In the genomic region with DNA sequence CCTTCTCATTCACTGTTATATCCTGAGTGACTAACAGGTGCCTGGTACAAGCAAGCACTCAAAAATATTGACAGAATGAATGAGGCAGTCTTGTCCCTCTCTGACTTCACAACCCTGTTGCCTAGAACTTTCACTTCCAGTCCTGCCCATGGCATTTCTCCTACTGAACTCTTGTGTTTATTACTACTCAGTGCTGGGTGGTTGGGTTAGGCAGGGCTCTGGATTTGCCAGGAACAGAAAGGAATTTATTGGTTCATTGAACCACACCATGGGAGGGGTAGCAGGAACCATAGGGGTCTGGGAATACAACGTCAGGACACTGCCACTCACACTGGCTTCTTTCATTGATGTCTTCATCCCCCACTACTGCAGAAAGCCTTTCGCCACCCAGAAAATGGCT, we compare ENCODE assay signal across 14 cellular contexts. TPM values are rescaled to one million over a fixed set of nuclear protein-coding genes. Genes with fewer than 3 reads are reported as not detected.
DNase-seq lines count a peak whose midpoint lies in the region; ATAC-seq, FAIRE-seq and TF ChIP-seq lines count a peak whose summit lies in the region.
"Had no signal": no experiment of that assay in that cellular context is flagged by ENCODE, and none has a peak within 500 bp of the region (broad histone marks: within the 10 kb centered on the region; RNA-seq: fewer than 3 reads in every experiment).

No MANE protein-coding gene starts in this region.

- no peak overlapping the region for H3K4me3 ChIP-seq in PC-3 (ENCODE audit: low read length)
- H3K4me3 ChIP-seq in esophagus (ENCODE audit: low read depth in 1 of 2, low read length in 2 of 2): no peak overlapping the region
- H3K4me3 ChIP-seq in pancreas: no peak overlapping the region
- H3K4me3 ChIP-seq: BLaER1 treated with 17β-estradiol and CSF1 and Interleukin-3, amounts not matched to agents 10 nM and 100 nM had no signal

- H3K4me1 ChIP-seq in PC-3 (ENCODE audit: insufficient read depth, low read length) (peaks cover 63% of the 10 kb centered on the region), esophagus (ENCODE audit: control insufficient read depth in 2 of 2, insufficient read depth in 2 of 2, low read length in 1 of 2) (peaks cover 7 to 12% of the 10 kb centered on the region in 2 donors), pancreas (peaks cover 45 to 48% (median 48%) of the 10 kb centered on the region in 3 donors)

- H3K27me3 ChIP-seq in PC-3 (ENCODE audit: low read length): no peaks in the 10 kb centered on the region
- no peaks in the 10 kb centered on the region for H3K27me3 ChIP-seq in esophagus (ENCODE audit: control insufficient read depth in 1 of 2, insufficient read depth in 2 of 2, low read length in 2 of 2)
- H3K27me3 ChIP-seq in pancreas: no peaks in the 10 kb centered on the region
- H3K27me3 ChIP-seq: BLaER1 treated with 17β-estradiol and CSF1 and Interleukin-3, amounts not matched to agents 10 nM and 100 nM had no signal

- H3K4me2 ChIP-seq in PC-3 (ENCODE audit: low read length): peak overlapping the region; percentile 77

- no peak for FAIRE-seq in pancreas (lab: Jason Lieb, UNC)
- FAIRE-seq: endometrium, H54 had no signal

- H3K9me2 ChIP-seq in PC-3 (replicated peaks; ENCODE audit: low read length): no peaks in the 10 kb centered on the region

- peak; percentile 5 for ATAC-seq in PC-3
- no peak for ATAC-seq in pancreas
- ATAC-seq in GM21619 (IDR thresholded peaks at IDR 0.05; ENCODE audit: unreplicated experiment): no peak
- ATAC-seq: activated CD8-positive, alpha-beta T cell treated with anti-CD3 and anti-CD28 coated beads, Interleukin-2, amount 10 ng/mL, durations not matched to agents 7 days and 5 days had no signal

- H3F3A ChIP-seq in PC-3 (ENCODE audit: low read length, unreplicated experiment): peaks cover 5% of the 10 kb centered on the region

- no peak overlapping the region for H2AFZ ChIP-seq in PC-3 (ENCODE audit: low read length)

- POLR2A ChIA-PET in PC-3 (lab: Charles Lee; ENCODE audit: unreplicated experiment): no interaction called here

- WGBS in esophagus, 2 donors: 74 to 79% methylated on average over 2 of the region's 2 CpGs
- 73 to 82% methylated on average over 2 of the region's 2 CpGs for WGBS in pancreas, 2 donors

- H4K20me1 ChIP-seq in PC-3 (ENCODE audit: low read length): no peaks in the 10 kb centered on the region
- H4K20me1 ChIP-seq: BLaER1 treated with 17β-estradiol and CSF1 and Interleukin-3, amounts not matched to agents 10 nM and 100 nM had no signal

- H3K79me2 ChIP-seq in PC-3 (ENCODE audit: low read length): no peaks in the 10 kb centered on the region

- peak; percentile 68 for DNase-seq in CD1c-positive myeloid dendritic cell (ENCODE audit: extremely low spot score)
- DNase-seq in PC-3: peak; percentile 60
- no peak for DNase-seq in pancreas
- DNase-seq in hepatic stellate cell (ENCODE audit: low spot score): no peak
- no peak for DNase-seq in activated gamma-delta T cell (lab: John Stamatoyannopoulos, UW)
- DNase-seq in retina: no peak
- DNase-seq: activated CD8-positive, alpha-beta T cell treated with anti-CD3 and anti-CD28 coated beads, Interleukin-2, amount 10 ng/mL, durations not matched to agents 7 days and 5 days; NCI-H510A; stimulated activated CD4-positive, alpha-beta T cell treated with anti-CD3 and anti-CD28 coated beads, Interleukin-2, amount 100 ng/mL, for 48 hours had no signal

- BruUV-seq in PC-3 (replicated peaks; lab: Mats Ljungman, UMichigan): no TSS peak

- H3K36me3 ChIP-seq in PC-3 (ENCODE audit: low read depth, low read length) (no peaks in the 10 kb centered on the region), esophagus (ENCODE audit: control insufficient read depth in 2 of 2, insufficient read depth in 2 of 2, low read length in 1 of 2) (no peaks in the 10 kb centered on the region), pancreas (no peaks in the 10 kb centered on the region)
- H3K36me3 ChIP-seq: BLaER1 treated with 17β-estradiol and CSF1 and Interleukin-3, amounts not matched to agents 10 nM and 100 nM had no signal

- intact Hi-C loops in PC-3 (cut with micrococcal nuclease): no loop called here
- intact Hi-C loops in pancreas (cut with DNase I): no loop called here

- no peaks in the 10 kb centered on the region for H3K9me3 ChIP-seq in PC-3 (ENCODE audit: low read length)
- no peaks in the 10 kb centered on the region for H3K9me3 ChIP-seq in esophagus (ENCODE audit: control insufficient read depth in 2 of 2, insufficient read depth in 1 of 2, low read depth in 1 of 2, low read length in 1 of 2)
- H3K9me3 ChIP-seq in pancreas: no peaks in the 10 kb centered on the region
- H3K9me3 ChIP-seq: BLaER1 treated with 17β-estradiol and CSF1 and Interleukin-3, amounts not matched to agents 10 nM and 100 nM had no signal

- TF ChIP-seq CTCF in PC-3 (conservative IDR thresholded peaks at IDR 0.05; ENCODE audit: low read depth, low read length) (no peak), pancreas (IDR thresholded peaks at IDR 0.05) (no peak)

- peak overlapping the region; percentile 94 for H3K9ac ChIP-seq in PC-3 (ENCODE audit: low read length)

- H3K27ac ChIP-seq in PC-3 (ENCODE audit: low read length): peak overlapping the region; percentile 99
- H3K27ac ChIP-seq in esophagus (ENCODE audit: low read depth in 2 of 2, low read length in 1 of 2): peak overlapping the region; percentile 90 to 98
- H3K27ac ChIP-seq in pancreas: peak overlapping the region; percentile 47 to 88 (median 71)

- CTCF ChIA-PET in PC-3 (lab: Charles Lee): interaction anchor here (0.5 kb wide), 1 partner anchor 56 kb away, joined by 3 read pairs; no protein-coding TSS in a partner anchor

RNA-seq across cellular contexts. Expression of a gene that starts 41.9 kb away (rescaled TPM):
- total RNA-seq in PC-3 (2014; rRNA removed): 114 and 175 TPM in 2 replicates
- 100 to 1,000 TPM in 1 of 2 donors, 10 to 100 TPM in 1; 90.5 to 121 TPM for polyA plus RNA-seq in esophagus
- total RNA-seq in pancreas: 10 to 100 TPM; 33.1 to 63.9 (median 38.4) TPM
- polyA plus RNA-seq in pancreas: 10 to 100 TPM; 32.5 to 39.3 TPM

RNA-seq across cellular contexts. Expression of a gene that starts 56.9 kb away (rescaled TPM):
- total RNA-seq in PC-3 (2014; rRNA removed): 80.6 and 94.1 TPM in 2 replicates
- 10 to 100 TPM; 63.5 to 98.5 TPM for polyA plus RNA-seq in esophagus
- total RNA-seq in pancreas: 100 to 1,000 TPM; 107 to 128 (median 114) TPM
- 10 to 100 TPM; 53.6 to 55.7 TPM for polyA plus RNA-seq in pancreas

Comparison
In these comparisons a context has a peak if more than half of its experiments do, and no peak if none do; other contexts are left out.
1. DNase-seq: peak in CD1c-positive myeloid dendritic cell (single experiment) and PC-3 (single experiment); none in pancreas (0 of 6), hepatic stellate cell (single experiment), activated gamma-delta T cell (single experiment) and retina (single experiment).
2. Peak in every context shown above with its lines, with median percentiles within 50 percentile points of each other: H3K27ac ChIP-seq.